ENCODE assay signal across 2 cellular contexts in the genomic region with DNA sequence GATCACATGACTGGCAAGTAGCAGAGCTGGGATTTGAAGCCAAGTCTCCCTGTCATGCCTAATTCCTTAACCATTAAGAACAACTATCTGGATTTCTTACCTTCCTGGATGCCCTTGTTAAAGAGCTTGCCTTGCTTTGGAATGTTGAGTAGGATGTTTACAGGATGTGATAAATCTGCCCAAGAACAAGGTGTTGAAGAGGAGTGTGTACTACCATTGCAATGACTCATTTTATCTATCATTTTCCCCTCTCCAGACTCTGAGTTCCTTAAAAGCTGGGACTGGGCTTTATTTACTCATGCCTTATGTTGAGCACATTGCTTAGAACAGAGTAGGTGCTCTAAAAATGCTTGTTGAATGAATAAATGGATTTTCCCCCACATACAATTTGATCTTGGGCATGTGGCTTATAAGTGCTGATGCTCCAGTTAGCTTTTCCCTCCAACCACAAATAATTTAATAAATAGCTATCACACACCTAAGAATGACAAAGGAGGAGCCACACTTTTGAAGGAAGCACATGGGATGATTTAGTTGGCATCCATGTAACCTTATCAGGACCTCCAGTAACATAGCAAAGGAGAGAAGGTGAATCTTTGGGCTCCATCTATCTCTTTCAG.
TF ChIP-seq lines count a peak whose summit lies in the region.

No MANE protein-coding gene starts in this region.

TF ChIP-seq in A549, 52 proteins besides CTCF, POLR2A, EP300 and RAD21:
- TF ChIP-seq GATA3 (IDR thresholded peaks at IDR 0.05; ENCODE audit: borderline replicate concordance) (peak; percentile 42; the same call in 1 of the 2 replicates), CEBPB (IDR thresholded peaks at IDR 0.05) (no peak)

TF ChIP-seq in GM23338, 12 proteins besides CTCF, POLR2A, EP300 and RAD21:
- TF ChIP-seq ZNF331 (CRISPR knock-in tag; IDR thresholded peaks at IDR 0.05; ENCODE audit: low read depth), result no peak
- no peak for TF ChIP-seq EZH2phosphoT487 (IDR thresholded peaks at IDR 0.05; ENCODE audit: unreplicated experiment)
- TF ChIP-seq JUNB (IDR thresholded peaks at IDR 0.05; ENCODE audit: unreplicated experiment), result no peak
- TF ChIP-seq, protein P1, sequence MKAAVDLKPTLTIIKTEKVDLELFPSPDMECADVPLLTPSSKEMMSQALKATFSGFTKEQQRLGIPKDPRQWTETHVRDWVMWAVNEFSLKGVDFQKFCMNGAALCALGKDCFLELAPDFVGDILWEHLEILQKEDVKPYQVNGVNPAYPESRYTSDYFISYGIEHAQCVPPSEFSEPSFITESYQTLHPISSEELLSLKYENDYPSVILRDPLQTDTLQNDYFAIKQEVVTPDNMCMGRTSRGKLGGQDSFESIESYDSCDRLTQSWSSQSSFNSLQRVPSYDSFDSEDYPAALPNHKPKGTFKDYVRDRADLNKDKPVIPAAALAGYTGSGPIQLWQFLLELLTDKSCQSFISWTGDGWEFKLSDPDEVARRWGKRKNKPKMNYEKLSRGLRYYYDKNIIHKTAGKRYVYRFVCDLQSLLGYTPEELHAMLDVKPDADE (IDR thresholded peaks at IDR 0.05), result no peak
- no peak for TF ChIP-seq NANOG (IDR thresholded peaks at IDR 0.05; ENCODE audit: borderline replicate concordance)
- TF ChIP-seq ZNF462 (CRISPR knock-in tag; IDR thresholded peaks at IDR 0.05), result no peak
- TF ChIP-seq STAT1 (IDR thresholded peaks at IDR 0.05; ENCODE audit: unreplicated experiment), result no peak
- TF ChIP-seq CREB1 (CRISPR knock-in tag; IDR thresholded peaks at IDR 0.05; ENCODE audit: low read depth), result no peak
- TF ChIP-seq ZNF114 (CRISPR knock-in tag; IDR thresholded peaks at IDR 0.05), result no peak
- TF ChIP-seq, protein P2, sequence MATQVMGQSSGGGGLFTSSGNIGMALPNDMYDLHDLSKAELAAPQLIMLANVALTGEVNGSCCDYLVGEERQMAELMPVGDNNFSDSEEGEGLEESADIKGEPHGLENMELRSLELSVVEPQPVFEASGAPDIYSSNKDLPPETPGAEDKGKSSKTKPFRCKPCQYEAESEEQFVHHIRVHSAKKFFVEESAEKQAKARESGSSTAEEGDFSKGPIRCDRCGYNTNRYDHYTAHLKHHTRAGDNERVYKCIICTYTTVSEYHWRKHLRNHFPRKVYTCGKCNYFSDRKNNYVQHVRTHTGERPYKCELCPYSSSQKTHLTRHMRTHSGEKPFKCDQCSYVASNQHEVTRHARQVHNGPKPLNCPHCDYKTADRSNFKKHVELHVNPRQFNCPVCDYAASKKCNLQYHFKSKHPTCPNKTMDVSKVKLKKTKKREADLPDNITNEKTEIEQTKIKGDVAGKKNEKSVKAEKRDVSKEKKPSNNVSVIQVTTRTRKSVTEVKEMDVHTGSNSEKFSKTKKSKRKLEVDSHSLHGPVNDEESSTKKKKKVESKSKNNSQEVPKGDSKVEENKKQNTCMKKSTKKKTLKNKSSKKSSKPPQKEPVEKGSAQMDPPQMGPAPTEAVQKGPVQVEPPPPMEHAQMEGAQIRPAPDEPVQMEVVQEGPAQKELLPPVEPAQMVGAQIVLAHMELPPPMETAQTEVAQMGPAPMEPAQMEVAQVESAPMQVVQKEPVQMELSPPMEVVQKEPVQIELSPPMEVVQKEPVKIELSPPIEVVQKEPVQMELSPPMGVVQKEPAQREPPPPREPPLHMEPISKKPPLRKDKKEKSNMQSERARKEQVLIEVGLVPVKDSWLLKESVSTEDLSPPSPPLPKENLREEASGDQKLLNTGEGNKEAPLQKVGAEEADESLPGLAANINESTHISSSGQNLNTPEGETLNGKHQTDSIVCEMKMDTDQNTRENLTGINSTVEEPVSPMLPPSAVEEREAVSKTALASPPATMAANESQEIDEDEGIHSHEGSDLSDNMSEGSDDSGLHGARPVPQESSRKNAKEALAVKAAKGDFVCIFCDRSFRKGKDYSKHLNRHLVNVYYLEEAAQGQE (IDR thresholded peaks at IDR 0.05; ENCODE audit: unreplicated experiment), result no peak
- no peak for TF ChIP-seq EZH2 (IDR thresholded peaks at IDR 0.05; ENCODE audit: low read depth, unreplicated experiment)
- TF ChIP-seq POLR2AphosphoS5 (IDR thresholded peaks at IDR 0.05; ENCODE audit: low read depth), result no peak
